ENCODE assay signal across 16 cellular contexts in genomic region chr2:55116966-55117365, GRCh38.
"Had no signal": no experiment of that assay in that cellular context is flagged by ENCODE, and none has a peak within 500 bp of the region (broad histone marks: within the 10 kb centered on the region; RNA-seq: fewer than 3 reads in every experiment).

No MANE protein-coding gene starts in this region.

- H3K4me1 Mint-ChIP-seq: activated naive CD4-positive, alpha-beta T cell treated with anti-CD3 and anti-CD28 coated beads, Interleukin-2, amount 50 U/mL, for 24 hours; stimulated activated effector memory CD8-positive, alpha-beta T cell treated with anti-CD3 and anti-CD28 coated beads, Interleukin-12 subunit alpha, Interleukin-12 subunit beta, amount 100 ng/mL, for 72 hours had no signal

- H3K27me3 Mint-ChIP-seq: activated naive CD4-positive, alpha-beta T cell treated with anti-CD3 and anti-CD28 coated beads, Interleukin-2, amount 50 U/mL, for 24 hours had no signal

- H3K9me3 Mint-ChIP-seq: activated naive CD4-positive, alpha-beta T cell treated with anti-CD3 and anti-CD28 coated beads, Interleukin-2, amount 50 U/mL, for 24 hours; memory B cell; natural killer cell; stimulated activated effector memory CD8-positive, alpha-beta T cell treated with anti-CD3 and anti-CD28 coated beads, Interleukin-12 subunit alpha, Interleukin-12 subunit beta, amount 100 ng/mL, for 72 hours had no signal

- H3K4me1 ChIP-seq: colonic mucosa, parathyroid adenoma had no signal

- H3K36me3 Mint-ChIP-seq: activated naive CD4-positive, alpha-beta T cell treated with anti-CD3 and anti-CD28 coated beads, Interleukin-2, amount 50 U/mL, for 24 hours; memory B cell; natural killer cell; stimulated activated effector memory CD8-positive, alpha-beta T cell treated with anti-CD3 and anti-CD28 coated beads, Interleukin-12 subunit alpha, Interleukin-12 subunit beta, amount 100 ng/mL, for 72 hours had no signal

- H3K4me3 Mint-ChIP-seq: activated naive CD4-positive, alpha-beta T cell treated with anti-CD3 and anti-CD28 coated beads, Interleukin-2, amount 50 U/mL, for 24 hours; memory B cell; natural killer cell; stimulated activated effector memory CD8-positive, alpha-beta T cell treated with anti-CD3 and anti-CD28 coated beads, Interleukin-12 subunit alpha, Interleukin-12 subunit beta, amount 100 ng/mL, for 72 hours had no signal

- H3K27ac Mint-ChIP-seq: activated naive CD4-positive, alpha-beta T cell treated with anti-CD3 and anti-CD28 coated beads, Interleukin-2, amount 50 U/mL, for 24 hours; memory B cell; natural killer cell; stimulated activated effector memory CD8-positive, alpha-beta T cell treated with anti-CD3 and anti-CD28 coated beads, Interleukin-12 subunit alpha, Interleukin-12 subunit beta, amount 100 ng/mL, for 72 hours had no signal

- H3K27me3 ChIP-seq: colonic mucosa had no signal

- H3K4me3 ChIP-seq: colonic mucosa, left ventricle myocardium inferior, thoracic aorta had no signal

- H3K9me3 ChIP-seq: colonic mucosa, left ventricle myocardium inferior, thoracic aorta had no signal

- DNase-seq: activated CD4-positive, CD25-positive, alpha-beta regulatory T cell treated with anti-CD3 and anti-CD28 coated beads, Interleukin-2, amount 50 U/mL, for 72 hours; activated gamma-delta T cell; colonic mucosa; left ventricle myocardium inferior; natural killer cell; stimulated activated CD4-positive, alpha-beta T cell treated with anti-CD3 and anti-CD28 coated beads, Interleukin-4, amount 100 ng/mL, for 24 hours; T-helper 2 cell had no signal

- ATAC-seq: natural killer cell; sciatic nerve; stimulated activated effector memory CD8-positive, alpha-beta T cell treated with anti-CD3 and anti-CD28 coated beads, Interleukin-12 subunit alpha, Interleukin-12 subunit beta, amount 100 ng/mL, for 72 hours had no signal

- H3K36me3 ChIP-seq: colonic mucosa, left ventricle myocardium inferior, thoracic aorta had no signal

- FAIRE-seq: endometrium, frontal cortex had no signal

- H3K27ac ChIP-seq: colonic mucosa, left ventricle myocardium inferior, parathyroid adenoma, thoracic aorta, VCaP had no signal
